18 cellular contexts compared by ENCODE assay signal in the genomic region with DNA sequence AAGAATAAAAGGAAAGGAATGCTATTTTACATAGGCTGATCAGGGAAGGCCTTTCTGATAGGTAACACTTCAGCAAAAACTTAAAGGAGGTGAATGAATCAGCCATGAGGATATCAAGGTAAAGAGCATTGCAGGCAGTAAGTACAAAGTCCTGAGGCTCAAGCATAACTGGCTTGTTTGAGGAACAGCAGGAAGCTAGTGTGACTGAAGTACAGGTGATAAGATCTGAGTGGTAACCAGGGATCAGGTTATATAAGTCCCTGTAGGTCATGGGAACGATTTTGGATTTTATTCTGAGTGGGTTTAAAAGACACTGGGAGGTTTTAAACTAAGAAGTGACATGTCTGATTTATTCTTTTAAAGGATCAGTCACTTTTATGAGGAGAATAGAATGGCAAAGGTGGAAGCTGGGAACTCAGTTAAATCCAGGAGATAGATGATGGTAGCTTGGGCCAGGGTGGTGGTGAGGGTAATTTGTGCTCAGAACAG. TPM values are rescaled to one million over a fixed set of nuclear protein-coding genes. Genes with fewer than 3 reads are reported as not detected.
DNase-seq lines count a peak whose midpoint lies in the region; ATAC-seq and TF ChIP-seq lines count a peak whose summit lies in the region.
"Had no signal": no experiment of that assay in that cellular context is flagged by ENCODE, and none has a peak within 500 bp of the region (broad histone marks: within the 10 kb centered on the region; RNA-seq: fewer than 3 reads in every experiment).

No MANE protein-coding gene starts in this region.

- no peaks in the 10 kb centered on the region for H3K9me3 ChIP-seq in PC-3 (ENCODE audit: low read length)
- H3K9me3 ChIP-seq in left lung: no peaks in the 10 kb centered on the region
- no peaks in the 10 kb centered on the region for H3K9me3 ChIP-seq in transverse colon
- H3K9me3 ChIP-seq: spleen, vagina had no signal

- POLR2A ChIA-PET in PC-3 (lab: Charles Lee; ENCODE audit: unreplicated experiment): interaction anchor here (0.6 kb wide), 1 partner anchor 131 kb away, joined by 6 read pairs; no protein-coding TSS in a partner anchor

- no peaks in the 10 kb centered on the region for H3K27me3 ChIP-seq in PC-3 (ENCODE audit: low read length)
- H3K27me3 ChIP-seq in left lung: no peaks in the 10 kb centered on the region
- H3K27me3 ChIP-seq in transverse colon: no peaks in the 10 kb centered on the region
- H3K27me3 ChIP-seq: spleen, vagina had no signal

- H3K4me3 ChIP-seq in PC-3 (ENCODE audit: low read length) (no peak overlapping the region), left lung (no peak overlapping the region), transverse colon (no peak overlapping the region)
- H3K4me3 ChIP-seq: spleen, vagina had no signal

- ATAC-seq in PC-3 (peak; percentile 56), left lung (peak; percentile 57), HG03280 (IDR thresholded peaks at IDR 0.05; ENCODE audit: unreplicated experiment) (no peak)
- ATAC-seq in natural killer cell treated with Interleukin-12 subunit alpha and Interleukin-12 subunit beta and Interleukin-15 and Interleukin-18, amount 100 ng/mL, for 72 hours: no peak

- DNase-seq in SIG-M5 treated with dmso at 0.1 percent for 504 hours (lab: John Stamatoyannopoulos, UW; ENCODE audit: unreplicated experiment): peak; percentile 13
- no peak for DNase-seq in SIG-M5 (lab: John Stamatoyannopoulos, UW)
- peak; percentile 56 for DNase-seq in PC-3
- DNase-seq in left lung: no peak
- no peak for DNase-seq in transverse colon
- DNase-seq in stimulated activated CD4-positive, alpha-beta T cell treated with anti-CD3 and anti-CD28 coated beads, Interleukin-12 subunit alpha, Interleukin-12 subunit beta, amount 100 ng/mL, for 4 hours: no peak
- DNase-seq in natural killer cell treated with Interleukin-12 subunit alpha and Interleukin-12 subunit beta and Interleukin-15 and Interleukin-18, amount 100 ng/mL, for 72 hours (ENCODE audit: low spot score): no peak
- DNase-seq: CD8-positive, alpha-beta memory T cell; GDM1; hippocampal formation; Karpas-422; NCI-H1436; NCI-H524; spleen had no signal

- peaks cover 20% of the 10 kb centered on the region for H3K4me1 ChIP-seq in PC-3 (ENCODE audit: insufficient read depth, low read length)
- no peaks in the 10 kb centered on the region for H3K4me1 ChIP-seq in left lung
- peaks cover 0 to 10% (median 0%) of the 10 kb centered on the region in 4 donors for H3K4me1 ChIP-seq in transverse colon
- H3K4me1 ChIP-seq: spleen, vagina had no signal

- no peaks in the 10 kb centered on the region for H3K9me2 ChIP-seq in PC-3 (replicated peaks; ENCODE audit: low read length)

- no peaks in the 10 kb centered on the region for H3K4me1 Mint-ChIP-seq in natural killer cell treated with Interleukin-12 subunit alpha and Interleukin-12 subunit beta and Interleukin-15 and Interleukin-18, amount 100 ng/mL, for 72 hours (ENCODE audit: low read depth in 2 of 2)

- H3K27ac ChIP-seq in PC-3 (ENCODE audit: low read length) (peak overlapping the region; percentile 79), left lung (no peak overlapping the region), transverse colon (peak overlapping the region; percentile 68 to 78 (median 74))
- H3K27ac ChIP-seq: spleen, vagina had no signal

- no peaks in the 10 kb centered on the region for H3K9me3 Mint-ChIP-seq in natural killer cell treated with Interleukin-12 subunit alpha and Interleukin-12 subunit beta and Interleukin-15 and Interleukin-18, amount 100 ng/mL, for 72 hours
- H3K9me3 Mint-ChIP-seq: activated T-helper 1 cell treated with anti-CD3 and anti-CD28 coated beads, Interleukin-12 subunit alpha, Interleukin-12 subunit beta, Interleukin-2, Interleukin-4 antibody, amounts not matched to agents 30 ng/mL and 10 ng/mL and 1 ng/mL, durations not matched to agents 14 hours and 24 hours and 36 hours; stimulated activated naive CD8-positive, alpha-beta T cell treated with anti-CD3 and anti-CD28 coated beads, Interleukin-15, Interleukin-2, amounts not matched to agents 100 ng/mL and 50 ng/mL, for 24 hours had no signal

- no TSS peak for BruUV-seq in PC-3 (replicated peaks; lab: Mats Ljungman, UMichigan)

- TF ChIP-seq CTCF in PC-3 (conservative IDR thresholded peaks at IDR 0.05; ENCODE audit: low read depth, low read length) (no peak), left lung (IDR thresholded peaks at IDR 0.05) (no peak), transverse colon (IDR thresholded peaks at IDR 0.05) (no peak)

- H3K4me3 Mint-ChIP-seq in natural killer cell treated with Interleukin-12 subunit alpha and Interleukin-12 subunit beta and Interleukin-15 and Interleukin-18, amount 100 ng/mL, for 72 hours: no peak overlapping the region
- H3K4me3 Mint-ChIP-seq: activated T-helper 1 cell treated with anti-CD3 and anti-CD28 coated beads, Interleukin-12 subunit alpha, Interleukin-12 subunit beta, Interleukin-2, Interleukin-4 antibody, amounts not matched to agents 30 ng/mL and 10 ng/mL and 1 ng/mL, durations not matched to agents 14 hours and 24 hours and 36 hours; CD8-positive, alpha-beta memory T cell; stimulated activated naive CD8-positive, alpha-beta T cell treated with anti-CD3 and anti-CD28 coated beads, Interleukin-15, Interleukin-2, amounts not matched to agents 100 ng/mL and 50 ng/mL, for 24 hours had no signal

- no peak overlapping the region for H2AFZ ChIP-seq in PC-3 (ENCODE audit: low read length)

- peak overlapping the region; percentile 31; the same call in 1 of the 2 replicates for H3K4me2 ChIP-seq in PC-3 (ENCODE audit: low read length)

- WGBS in transverse colon (ENCODE audit: low coverage in 1 of 2), 2 donors: 0 to 4% methylated on average over 1 of the region's 1 CpG

- H3K27ac Mint-ChIP-seq in natural killer cell treated with Interleukin-12 subunit alpha and Interleukin-12 subunit beta and Interleukin-15 and Interleukin-18, amount 100 ng/mL, for 72 hours: no peak overlapping the region
- H3K27ac Mint-ChIP-seq: activated T-helper 1 cell treated with anti-CD3 and anti-CD28 coated beads, Interleukin-12 subunit alpha, Interleukin-12 subunit beta, Interleukin-2, Interleukin-4 antibody, amounts not matched to agents 30 ng/mL and 10 ng/mL and 1 ng/mL, durations not matched to agents 14 hours and 24 hours and 36 hours; stimulated activated naive CD8-positive, alpha-beta T cell treated with anti-CD3 and anti-CD28 coated beads, Interleukin-15, Interleukin-2, amounts not matched to agents 100 ng/mL and 50 ng/mL, for 24 hours had no signal

- no peak for TF ChIP-seq EP300 in transverse colon (IDR thresholded peaks at IDR 0.05; ENCODE audit: low read depth)

- no peaks in the 10 kb centered on the region for H3K36me3 Mint-ChIP-seq in natural killer cell treated with Interleukin-12 subunit alpha and Interleukin-12 subunit beta and Interleukin-15 and Interleukin-18, amount 100 ng/mL, for 72 hours
- H3K36me3 Mint-ChIP-seq: CD8-positive, alpha-beta memory T cell had no signal

- H3K36me3 ChIP-seq in PC-3 (ENCODE audit: low read depth, low read length) (no peaks in the 10 kb centered on the region), left lung (no peaks in the 10 kb centered on the region), transverse colon (no peaks in the 10 kb centered on the region)
- H3K36me3 ChIP-seq: spleen, vagina had no signal

- in situ Hi-C loops in transverse colon (cut with MboI; ENCODE audit: low pct_ligation_motif_present in 1 of 4, low pct_unique_long_range_greater_than_20kb in 1 of 4, low sequenced_read_pairs in 3 of 4): no loop called here

- no peaks in the 10 kb centered on the region for H3K27me3 Mint-ChIP-seq in natural killer cell treated with Interleukin-12 subunit alpha and Interleukin-12 subunit beta and Interleukin-15 and Interleukin-18, amount 100 ng/mL, for 72 hours
- H3K27me3 Mint-ChIP-seq: stimulated activated naive CD8-positive, alpha-beta T cell treated with anti-CD3 and anti-CD28 coated beads, Interleukin-15, Interleukin-2, amounts not matched to agents 100 ng/mL and 50 ng/mL, for 24 hours had no signal

- H3K79me2 ChIP-seq in PC-3 (ENCODE audit: low read length): no peaks in the 10 kb centered on the region

- intact Hi-C loops in PC-3 (cut with micrococcal nuclease): loop anchor here (10.0 kb wide), 1 partner anchor 55 kb away; no protein-coding TSS in a partner anchor
- intact Hi-C loops in left lung (cut with DNase I): no loop called here
- intact Hi-C loops in transverse colon (cut with DNase I; ENCODE audit: low total_unique reads): no loop called here

- no peaks in the 10 kb centered on the region for H3F3A ChIP-seq in PC-3 (ENCODE audit: low read length, unreplicated experiment)

- TF ChIP-seq POLR2A in transverse colon (IDR thresholded peaks at IDR 0.05): no peak

- peak overlapping the region; percentile 56 for H3K9ac ChIP-seq in PC-3 (ENCODE audit: low read length)

- CTCF ChIA-PET in PC-3 (lab: Charles Lee): interaction anchor here (1.3 kb wide), 1 partner anchor 56 kb away, joined by 6 read pairs; no protein-coding TSS in a partner anchor

- no peaks in the 10 kb centered on the region for H4K20me1 ChIP-seq in PC-3 (ENCODE audit: low read length)

RNA-seq across cellular contexts. Expression of a gene that starts 47.1 kb away (rescaled TPM):
- total RNA-seq in PC-3 (2014; rRNA removed) (69.1 and 78.0 TPM in 2 replicates), left lung (10 to 100 TPM; 78.2 to 87.7 TPM), transverse colon (100 to 1,000 TPM in 2 of 4 donors, 10 to 100 TPM in 2; 49.4 to 149 (median 114) TPM)
- total RNA-seq in natural killer cell treated with Interleukin-12 subunit alpha and Interleukin-12 subunit beta and Interleukin-15 and Interleukin-18, amount 100 ng/mL, for 72 hours: 10 to 100 TPM; 96.5 to 98.2 TPM

Comparison
In these comparisons a context has a peak if more than half of its experiments do, and no peak if none do; other contexts are left out.
1. DNase-seq: peak in SIG-M5 treated with dmso at 0.1 percent for 504 hours (single experiment) and PC-3 (single experiment); none in SIG-M5 (single experiment), left lung (0 of 2), transverse colon (single experiment), stimulated activated CD4-positive, alpha-beta T cell treated with anti-CD3 and anti-CD28 coated beads, Interleukin-12 subunit alpha, Interleukin-12 subunit beta, amount 100 ng/mL, for 4 hours (single experiment) and natural killer cell treated with Interleukin-12 subunit alpha and Interleukin-12 subunit beta and Interleukin-15 and Interleukin-18, amount 100 ng/mL, for 72 hours (single experiment).
2. ATAC-seq: peak in PC-3 (single experiment) and left lung (single experiment); none in HG03280 (single experiment) and natural killer cell treated with Interleukin-12 subunit alpha and Interleukin-12 subunit beta and Interleukin-15 and Interleukin-18, amount 100 ng/mL, for 72 hours (0 of 2).
3. H3K27ac ChIP-seq: peak in PC-3 (single experiment) and transverse colon (4 of 4); none in left lung (0 of 2).